Comparison of ENCODE assay signal across 21 cellular contexts in genomic region chr21:27248791-27249190, GRCh38.
"Had no signal": no experiment of that assay in that cellular context is flagged by ENCODE, and none has a peak within 500 bp of the region (broad histone marks: within the 10 kb centered on the region; RNA-seq: fewer than 3 reads in every experiment).

No MANE protein-coding gene starts in this region.

- H3K27ac ChIP-seq: foreskin keratinocyte, left lung, right atrium auricular region, suprapubic skin, transverse colon, vagina had no signal

- H3K36me3 ChIP-seq: left lung, right atrium auricular region, suprapubic skin, transverse colon, vagina had no signal

- H3K27me3 ChIP-seq: foreskin keratinocyte, left lung, right atrium auricular region, suprapubic skin, transverse colon, vagina had no signal

- H3K4me3 ChIP-seq: left lung, right atrium auricular region, suprapubic skin, transverse colon, vagina had no signal

- DNase-seq: activated CD4-positive, alpha-beta T cell treated with anti-CD3 and anti-CD28 coated beads, Interleukin-2, amount 50 U/mL, for 1 hour; activated CD4-positive, CD25-positive, alpha-beta regulatory T cell treated with anti-CD3 and anti-CD28 coated beads, Interleukin-2, amount 50 U/mL, for 72 hours; activated CD8-positive, alpha-beta memory T cell treated with anti-CD3 and anti-CD28 coated beads, Interleukin-2, amount 50 U/mL, for 4 hours; activated naive CD4-positive, alpha-beta T cell treated with anti-CD3 and anti-CD28 coated beads, Interleukin-2, amount 10 ng/mL, durations not matched to agents 7 days and 5 days; activated T-cell treated with anti-CD3 and anti-CD28 coated beads, Interleukin-2, amount 50 U/mL, for 4 hours; aorta; effector CD8-positive, alpha-beta T cell; foreskin keratinocyte; glutamatergic neuron; hippocampal formation; midbrain; nephron progenitor cell; nucleus accumbens; posterior cingulate gyrus; T-cell; T-helper 9 cell; transverse colon had no signal
